22 cellular contexts compared by ENCODE assay signal in genomic region chr21:39392296-39392695, GRCh38. TPM values are rescaled to one million over a fixed set of nuclear protein-coding genes. Genes with fewer than 3 reads are reported as not detected.
"Had no signal": no experiment of that assay in that cellular context is flagged by ENCODE, and none has a peak within 500 bp of the region (broad histone marks: within the 10 kb centered on the region; RNA-seq: fewer than 3 reads in every experiment).

No MANE protein-coding gene starts in this region.

- H3K4me3 ChIP-seq: SJSA1, SK-N-MC had no signal

- H3K27me3 ChIP-seq: SJSA1 had no signal

- DNase-seq: KBM-7, MV-4-11, NCI-H1048, NCI-H1105, NCI-H1417, NCI-H1436 treated with DMSO at 0.1 percent for 48 hours, NCI-H1694, NCI-H187 treated with DMSO at 0.1 percent for 48 hours, NCI-H2081, NCI-H2107, NCI-H226, NCI-H446, NCI-H510A, NCI-H524 treated with DMSO at 0.1 percent for 48 hours, NCI-H69, NCI-H774, Right ventricle myocardium superior, RPMI8226, SIG-M5 had no signal

- H3K27ac ChIP-seq: SJSA1, SK-N-MC had no signal

- H3K9me3 ChIP-seq: SJSA1 had no signal

RNA-seq across cellular contexts. Expression of gene LCA5L, which starts 53.3 kb away (rescaled TPM):
- total RNA-seq: HT-29 had no signal

RNA-seq across cellular contexts. Expression of gene SH3BGR, which starts 59.5 kb away (rescaled TPM):
- total RNA-seq: HT-29 had no signal
